1 cellular context compared by ENCODE assay signal in the genomic region with DNA sequence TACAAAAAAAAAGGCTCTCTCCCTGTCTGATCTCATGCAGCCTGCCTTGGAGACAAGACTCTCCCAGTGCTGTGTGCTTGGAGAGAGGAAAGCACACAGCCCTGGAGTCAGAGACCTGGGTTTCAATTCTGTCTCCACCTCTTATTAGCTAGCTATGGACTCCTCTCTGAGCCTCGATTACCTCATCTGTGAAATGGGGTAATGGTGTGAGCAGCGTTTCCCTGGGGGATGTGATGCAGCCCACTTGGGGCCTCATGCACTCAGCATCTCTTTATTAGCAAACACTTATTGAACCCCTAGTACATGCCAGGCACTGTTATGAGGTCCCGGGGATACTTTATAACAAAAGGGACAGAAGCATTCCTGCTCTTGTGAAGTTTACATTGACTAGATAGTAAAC.
TF ChIP-seq lines count a peak whose summit lies in the region.

No MANE protein-coding gene starts in this region.

TF ChIP-seq in HepG2, 621 proteins besides CTCF, POLR2A, EP300 and RAD21:
- TF ChIP-seq ZNF629 (CRISPR knock-in tag; conservative IDR thresholded peaks at IDR 0.05) (peak; percentile 52), PLRG1 (conservative IDR thresholded peaks at IDR 0.05) (no peak)
